Comparison of ENCODE assay signal across 2 cellular contexts in genomic region chr4:137470806-137471205, GRCh38.
A peak's percentile ranks its signal among the peaks of the same experiment; 100 is the strongest.
TF ChIP-seq lines count a peak whose summit lies in the region.

No MANE protein-coding gene starts in this region.

TF ChIP-seq in HepG2, 621 proteins besides CTCF, POLR2A, EP300 and RAD21:
- TF ChIP-seq MYNN (CRISPR knock-in tag; IDR thresholded peaks at IDR 0.05; ENCODE audit: low read depth) (no peak), ZEB1 (IDR thresholded peaks at IDR 0.05; ENCODE audit: insufficient replicate concordance, low read depth) (no peak), KLF13 (CRISPR knock-in tag; IDR thresholded peaks at IDR 0.05) (no peak), MAFK (conservative IDR thresholded peaks at IDR 0.05 in 1 of 2, IDR thresholded peaks at IDR 0.05 in 1 of 2; ENCODE audit: low read length in 2 of 2) (peak; percentile 16 to 37; a peak in 2 of 4 replicates)
- TF ChIP-seq, protein P1, sequence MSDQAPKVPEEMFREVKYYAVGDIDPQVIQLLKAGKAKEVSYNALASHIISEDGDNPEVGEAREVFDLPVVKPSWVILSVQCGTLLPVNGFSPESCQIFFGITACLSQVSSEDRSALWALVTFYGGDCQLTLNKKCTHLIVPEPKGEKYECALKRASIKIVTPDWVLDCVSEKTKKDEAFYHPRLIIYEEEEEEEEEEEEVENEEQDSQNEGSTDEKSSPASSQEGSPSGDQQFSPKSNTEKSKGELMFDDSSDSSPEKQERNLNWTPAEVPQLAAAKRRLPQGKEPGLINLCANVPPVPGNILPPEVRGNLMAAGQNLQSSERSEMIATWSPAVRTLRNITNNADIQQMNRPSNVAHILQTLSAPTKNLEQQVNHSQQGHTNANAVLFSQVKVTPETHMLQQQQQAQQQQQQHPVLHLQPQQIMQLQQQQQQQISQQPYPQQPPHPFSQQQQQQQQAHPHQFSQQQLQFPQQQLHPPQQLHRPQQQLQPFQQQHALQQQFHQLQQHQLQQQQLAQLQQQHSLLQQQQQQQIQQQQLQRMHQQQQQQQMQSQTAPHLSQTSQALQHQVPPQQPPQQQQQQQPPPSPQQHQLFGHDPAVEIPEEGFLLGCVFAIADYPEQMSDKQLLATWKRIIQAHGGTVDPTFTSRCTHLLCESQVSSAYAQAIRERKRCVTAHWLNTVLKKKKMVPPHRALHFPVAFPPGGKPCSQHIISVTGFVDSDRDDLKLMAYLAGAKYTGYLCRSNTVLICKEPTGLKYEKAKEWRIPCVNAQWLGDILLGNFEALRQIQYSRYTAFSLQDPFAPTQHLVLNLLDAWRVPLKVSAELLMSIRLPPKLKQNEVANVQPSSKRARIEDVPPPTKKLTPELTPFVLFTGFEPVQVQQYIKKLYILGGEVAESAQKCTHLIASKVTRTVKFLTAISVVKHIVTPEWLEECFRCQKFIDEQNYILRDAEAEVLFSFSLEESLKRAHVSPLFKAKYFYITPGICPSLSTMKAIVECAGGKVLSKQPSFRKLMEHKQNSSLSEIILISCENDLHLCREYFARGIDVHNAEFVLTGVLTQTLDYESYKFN (CRISPR knock-in tag; conservative IDR thresholded peaks at IDR 0.05): no peak
- TF ChIP-seq, protein P2, sequence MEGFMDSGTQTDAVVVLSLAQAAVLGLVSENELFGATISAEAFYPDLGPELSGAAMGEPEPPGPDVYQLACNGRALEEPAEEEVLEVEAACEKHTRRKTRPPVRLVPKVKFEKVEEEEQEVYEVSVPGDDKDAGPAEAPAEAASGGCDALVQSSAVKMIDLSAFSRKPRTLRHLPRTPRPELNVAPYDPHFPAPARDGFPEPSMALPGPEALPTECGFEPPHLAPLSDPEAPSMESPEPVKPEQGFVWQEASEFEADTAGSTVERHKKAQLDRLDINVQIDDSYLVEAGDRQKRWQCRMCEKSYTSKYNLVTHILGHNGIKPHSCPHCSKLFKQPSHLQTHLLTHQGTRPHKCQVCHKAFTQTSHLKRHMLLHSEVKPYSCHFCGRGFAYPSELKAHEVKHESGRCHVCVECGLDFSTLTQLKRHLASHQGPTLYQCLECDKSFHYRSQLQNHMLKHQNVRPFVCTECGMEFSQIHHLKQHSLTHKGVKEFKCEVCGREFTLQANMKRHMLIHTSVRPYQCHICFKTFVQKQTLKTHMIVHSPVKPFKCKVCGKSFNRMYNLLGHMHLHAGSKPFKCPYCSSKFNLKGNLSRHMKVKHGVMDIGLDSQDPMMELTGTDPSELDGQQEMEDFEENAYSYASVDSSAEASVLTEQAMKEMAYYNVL (CRISPR knock-in tag; IDR thresholded peaks at IDR 0.05; ENCODE audit: borderline replicate concordance): no peak

TF ChIP-seq in H1, 55 proteins besides CTCF, POLR2A, EP300 and RAD21:
- TF ChIP-seq TAF7 (optimal IDR thresholded peaks at IDR 0.05; ENCODE audit: borderline replicate concordance, low read depth, low read length) (no peak), KDM1A (IDR thresholded peaks at IDR 0.05; ENCODE audit: borderline replicate concordance, low read length) (no peak), BCL11A (IDR thresholded peaks at IDR 0.05; ENCODE audit: low read depth in 2 of 2, low read length in 2 of 2) (no peak), JUND (IDR thresholded peaks at IDR 0.05; ENCODE audit: low read length) (no peak), RNF2 (IDR thresholded peaks at IDR 0.05; ENCODE audit: borderline replicate concordance, low read depth, low read length, missing control alignments, poor library complexity, severe bottlenecking) (no peak), BRCA1 (IDR thresholded peaks at IDR 0.05; ENCODE audit: low read depth, low read length) (no peak), BACH1 (IDR thresholded peaks at IDR 0.05; ENCODE audit: low read length) (no peak), JUN (IDR thresholded peaks at IDR 0.05; ENCODE audit: low read depth, low read length) (no peak), NRF1 (IDR thresholded peaks at IDR 0.05; ENCODE audit: low read depth, low read length) (no peak), SIN3A (conservative IDR thresholded peaks at IDR 0.05 in 1 of 2, IDR thresholded peaks at IDR 0.05 in 1 of 2; ENCODE audit: low read depth in 1 of 2, low read length in 2 of 2) (no peak), ATF3 (IDR thresholded peaks at IDR 0.05; ENCODE audit: insufficient read depth, low read depth, low read length) (no peak), KDM5A (IDR thresholded peaks at IDR 0.05; ENCODE audit: low read length) (no peak), HDAC2 (IDR thresholded peaks at IDR 0.05; ENCODE audit: borderline replicate concordance in 1 of 2, low read depth in 2 of 2, low read length in 2 of 2) (no peak), PHF8 (conservative IDR thresholded peaks at IDR 0.05; ENCODE audit: low read depth, low read length) (no peak), CBX8 (IDR thresholded peaks at IDR 0.05; ENCODE audit: borderline replicate concordance, low read depth, low read length) (no peak), EGR1 (IDR thresholded peaks at IDR 0.05; ENCODE audit: borderline replicate concordance, low read depth, low read length) (no peak), SAP30 (IDR thresholded peaks at IDR 0.05; ENCODE audit: insufficient read depth, insufficient replicate concordance, low read length) (no peak)
TF ChIP-seq in H1: peak in this region for 0.
